Comparison of ENCODE assay signal across 14 cellular contexts in genomic region chr15:67114846-67115521, GRCh38. TPM values are rescaled to one million over a fixed set of nuclear protein-coding genes. Genes with fewer than 3 reads are reported as not detected.
DNase-seq lines count a peak whose midpoint lies in the region; ATAC-seq and TF ChIP-seq lines count a peak whose summit lies in the region.
"Had no signal": no experiment of that assay in that cellular context is flagged by ENCODE, and none has a peak within 500 bp of the region (broad histone marks: within the 10 kb centered on the region; RNA-seq: fewer than 3 reads in every experiment).

No MANE protein-coding gene starts in this region.

- in situ Hi-C loops in Panc1 (cut with HindIII; ENCODE audit: low pct_unique_long_range_greater_than_20kb, low sequenced_read_pairs) = no loop called here

- BruUV-seq in Panc1 (replicated peaks; lab: Mats Ljungman, UMichigan) = no TSS peak

- TF ChIP-seq CTCF in Panc1 (IDR thresholded peaks at IDR 0.05) (no peak), esophagus squamous epithelium (IDR thresholded peaks at IDR 0.05) (no peak)

- no peaks in the 10 kb centered on the region for H3K27me3 Mint-ChIP-seq in stimulated activated naive B cell treated with anti-CD40 and anti-IgM and Interleukin-4, amounts not matched to agents 10 μg/mL and 1 μg/mL and 100 μg/mL, for 72 hours

- H3K4me1 Mint-ChIP-seq in stimulated activated naive B cell treated with anti-CD40 and anti-IgM and Interleukin-4, amounts not matched to agents 10 μg/mL and 1 μg/mL and 100 μg/mL, for 72 hours = peaks cover 72 to 76% of the 10 kb centered on the region in 2 donors

- CTCF ChIA-PET in Panc1 (lab: Charles Lee) = no interaction called here

- POLR2A ChIA-PET in Panc1 (lab: Charles Lee) = no interaction called here

- DNase-seq in NK-92 treated with Interleukin-12 subunit alpha and Interleukin-12 subunit beta, amount 100 ng/mL, for 24 hours (lab: John Stamatoyannopoulos, UW) = peak; percentile 61
- DNase-seq in NK-92 (lab: John Stamatoyannopoulos, UW; ENCODE audit: unreplicated experiment) = no peak
- DNase-seq in Panc1 (ENCODE audit: low read depth, low spot score) = no peak
- DNase-seq in esophagus squamous epithelium (lab: John Stamatoyannopoulos, UW) = no peak
- no peak for DNase-seq in stimulated activated naive B cell treated with anti-CD40 and anti-IgM and Interleukin-4, amounts not matched to agents 10 μg/mL and 1 μg/mL and 100 μg/mL, for 72 hours
- no peak for DNase-seq in glomerular visceral epithelial cell (ENCODE audit: extremely low spot score)
- DNase-seq: activated gamma-delta T cell treated with Interleukin-2 at 50 U/mL for 16 hours; left colon; NCI-H1930; stimulated activated CD4-positive, alpha-beta T cell treated with anti-CD3 and anti-CD28 coated beads, Interleukin-12 subunit alpha, Interleukin-12 subunit beta, amount 100 ng/mL, for 4 hours had no signal

- H3K4me3 Mint-ChIP-seq in stimulated activated naive B cell treated with anti-CD40 and anti-IgM and Interleukin-4, amounts not matched to agents 10 μg/mL and 1 μg/mL and 100 μg/mL, for 72 hours = peak overlapping the region in 1 of 2 donors; percentile 10

- peaks cover 85% of the 10 kb centered on the region for H3K4me1 ChIP-seq in Panc1 (ENCODE audit: control insufficient read depth, insufficient read depth, low read length)
- H3K4me1 ChIP-seq in esophagus squamous epithelium = peaks cover 32 to 79% (median 63%) of the 10 kb centered on the region in 3 donors

- 68 to 74% methylated on average over 3 of the region's 4 CpGs for whole genome bisulfite sequencing in esophagus squamous epithelium, 2 donors

- H3K27ac ChIP-seq in Panc1 (ENCODE audit: low read length) (peak overlapping the region; percentile 100), esophagus squamous epithelium (peak overlapping the region in 3 of 4 donors; percentile 46 to 93 (median 63))
- H3K27ac ChIP-seq: epithelial cell of prostate, HL-60 had no signal

- H3K9me3 ChIP-seq in Panc1 (ENCODE audit: control insufficient read depth, insufficient read depth, low read depth, low read length) (peaks cover 11% of the 10 kb centered on the region; the same call in 1 of the 2 replicates), esophagus squamous epithelium (no peaks in the 10 kb centered on the region)

- no peaks in the 10 kb centered on the region for H3K27me3 ChIP-seq in Panc1 (ENCODE audit: control insufficient read depth, insufficient read depth, low read length)
- H3K27me3 ChIP-seq in esophagus squamous epithelium = no peaks in the 10 kb centered on the region

- TF ChIP-seq POLR2A in esophagus squamous epithelium (IDR thresholded peaks at IDR 0.05) = no peak

- intact Hi-C loops in Panc1 (cut with micrococcal nuclease; ENCODE audit: unreplicated experiment) = no loop called here
- intact Hi-C loops in esophagus squamous epithelium (cut with DNase I) = no loop called here

- ATAC-seq in Panc1 (no peak), GM21381 (IDR thresholded peaks at IDR 0.05; ENCODE audit: unreplicated experiment) (no peak), GM21786 (IDR thresholded peaks at IDR 0.05; ENCODE audit: unreplicated experiment) (no peak)
- ATAC-seq in stimulated activated naive B cell treated with anti-CD40 and anti-IgM and Interleukin-4, amounts not matched to agents 10 μg/mL and 1 μg/mL and 100 μg/mL, for 72 hours (replicated peaks) = no peak
- ATAC-seq: left colon had no signal

- peaks cover 4 to 5% of the 10 kb centered on the region in 2 donors for H3K9me3 Mint-ChIP-seq in stimulated activated naive B cell treated with anti-CD40 and anti-IgM and Interleukin-4, amounts not matched to agents 10 μg/mL and 1 μg/mL and 100 μg/mL, for 72 hours

- H3K4me3 ChIP-seq in Panc1 (ENCODE audit: low read depth in 2 of 2, low read length in 2 of 2) = no peak overlapping the region
- no peak overlapping the region for H3K4me3 ChIP-seq in esophagus squamous epithelium

- H3K36me3 ChIP-seq in Panc1 (ENCODE audit: control insufficient read depth, insufficient read depth, low read length) = peaks cover 8% of the 10 kb centered on the region; the same call in 1 of the 2 replicates
- no peaks in the 10 kb centered on the region for H3K36me3 ChIP-seq in esophagus squamous epithelium

- peak overlapping the region; percentile 76 for H3K27ac Mint-ChIP-seq in stimulated activated naive B cell treated with anti-CD40 and anti-IgM and Interleukin-4, amounts not matched to agents 10 μg/mL and 1 μg/mL and 100 μg/mL, for 72 hours

- H3K36me3 Mint-ChIP-seq in stimulated activated naive B cell treated with anti-CD40 and anti-IgM and Interleukin-4, amounts not matched to agents 10 μg/mL and 1 μg/mL and 100 μg/mL, for 72 hours = peaks cover 21 to 36% of the 10 kb centered on the region in 2 donors

RNA-seq across cellular contexts. Expression of gene SMAD3, which starts 49.6 kb away (rescaled TPM):
- 394 TPM for total RNA-seq in Panc1 (2021; ENCODE audit: unreplicated experiment)
- polyA plus RNA-seq in Panc1 (2012; ENCODE audit: insufficient read length) = 255 TPM
- 100 to 1,000 TPM in 2 of 4 donors, 10 to 100 TPM in 2; 70.8 to 134 (median 105) TPM for total RNA-seq in esophagus squamous epithelium
